In genomic region chr4:142434519-142435224, GRCh38 we compare ENCODE assay signal across 20 cellular contexts.
A peak's percentile ranks its signal among the peaks of the same experiment; 100 is the strongest.
DNase-seq lines count a peak whose midpoint lies in the region; ATAC-seq and TF ChIP-seq lines count a peak whose summit lies in the region.
"Had no signal": no experiment of that assay in that cellular context is flagged by ENCODE, and none has a peak within 500 bp of the region (broad histone marks: within the 10 kb centered on the region; RNA-seq: fewer than 3 reads in every experiment).

No MANE protein-coding gene starts in this region.

- H3K4me3 Mint-ChIP-seq in MCF 10A (ENCODE audit: unreplicated experiment): no peak overlapping the region
- H3K4me3 Mint-ChIP-seq: T-helper 2 cell treated with Interferon-gamma antibody and Interleukin-4, amounts not matched to agents 5 μg/mL and 100 μg/mL, for 36 hours had no signal

- peaks cover 5% of the 10 kb centered on the region for H3K9me3 Mint-ChIP-seq in MCF 10A (ENCODE audit: unreplicated experiment)

- 96% methylated on average over 2 of the region's 2 CpGs for WGBS in mammary epithelial cell (ENCODE audit: low coverage, missing lambda C conversion rate)

- ATAC-seq in HG03520 (IDR thresholded peaks at IDR 0.05; ENCODE audit: unreplicated experiment) (no peak), HG02938 (IDR thresholded peaks at IDR 0.05; ENCODE audit: unreplicated experiment) (no peak)
- ATAC-seq: left lobe of liver, sciatic nerve had no signal

- CTCF ChIA-PET in mammary epithelial cell (lab: Charles Lee; ENCODE audit: low non-redundant PET): no interaction called here
- CTCF ChIA-PET in MCF 10A (lab: Yijun Ruan, JAX): no interaction called here

- peak overlapping the region; percentile 23 for H2AFZ ChIP-seq in mammary epithelial cell (ENCODE audit: low read depth, low read length)

- no peaks in the 10 kb centered on the region for H3K27me3 Mint-ChIP-seq in MCF 10A (ENCODE audit: insufficient read depth, unreplicated experiment)

- H3K36me3 ChIP-seq in mammary epithelial cell (ENCODE audit: insufficient read depth, low read length) (no peaks in the 10 kb centered on the region), MG63 (no peaks in the 10 kb centered on the region)
- H3K36me3 ChIP-seq: colonic mucosa, HAP-1, stomach had no signal

- intact Hi-C loops in mammary epithelial cell (cut with micrococcal nuclease): no loop called here
- intact Hi-C loops in MCF 10A (cut with micrococcal nuclease): no loop called here
- intact Hi-C loops in posterior vena cava (cut with DNase I): no loop called here

- no peak overlapping the region for H3K27ac ChIP-seq in mammary epithelial cell (ENCODE audit: insufficient read depth, low read depth, low read length)
- H3K27ac ChIP-seq: colonic mucosa, HL-60, stomach had no signal

- H3K9me3 ChIP-seq in mammary epithelial cell (replicated peaks; ENCODE audit: insufficient read depth, low read length): no peaks in the 10 kb centered on the region
- no peaks in the 10 kb centered on the region for H3K9me3 ChIP-seq in MG63
- H3K9me3 ChIP-seq: colonic mucosa, HAP-1, stomach had no signal

- POLR2A ChIA-PET in MCF 10A (lab: Yijun Ruan, JAX): interaction anchor here (0.6 kb wide), 1 partner anchor 98 kb away, joined by 3 read pairs; no protein-coding TSS in a partner anchor

- H3K4me1 ChIP-seq in mammary epithelial cell (ENCODE audit: insufficient read depth, low read length): peaks cover 3% of the 10 kb centered on the region
- H3K4me1 ChIP-seq: colonic mucosa, HAP-1, stomach had no signal

- H3K79me2 ChIP-seq in mammary epithelial cell (ENCODE audit: insufficient read depth, low read length): no peaks in the 10 kb centered on the region

- no peak overlapping the region for H3K4me2 ChIP-seq in mammary epithelial cell (ENCODE audit: insufficient read depth, low read depth, low read length)

- peaks cover 7% of the 10 kb centered on the region for H3K36me3 Mint-ChIP-seq in MCF 10A (ENCODE audit: insufficient read depth, unreplicated experiment)

- BruUV-seq in mammary epithelial cell (replicated peaks; lab: Mats Ljungman, UMichigan) (no TSS peak), MCF 10A (replicated peaks; lab: Mats Ljungman, UMichigan) (no TSS peak)

- H3K27me3 ChIP-seq in mammary epithelial cell (ENCODE audit: insufficient read depth, low read length) (no peaks in the 10 kb centered on the region), MG63 (no peaks in the 10 kb centered on the region)
- H3K27me3 ChIP-seq: colonic mucosa, stomach had no signal

- dilution Hi-C loops in mammary epithelial cell (cut with HindIII; ENCODE audit: low sequenced_read_pairs): no loop called here

- DNase-seq in mammary epithelial cell (no peak), MCF 10A (ENCODE audit: unreplicated experiment) (no peak), OCI-M1 (lab: John Stamatoyannopoulos, UW) (peak; percentile 48), cerebellar cortex (ENCODE audit: low spot score) (peak; percentile 37), posterior vena cava (ENCODE audit: low spot score) (peak; percentile 62), MG63 (no peak)
- DNase-seq: activated naive CD4-positive, alpha-beta T cell treated with Interleukin-2 at 50 U/mL for 16 hours; colonic mucosa; foreskin fibroblast; hypothalamus; NCI-H2029; SHP77 treated with DMSO at 0.1 percent for 48 hours; stomach had no signal

- TF ChIP-seq CTCF in mammary epithelial cell (conservative IDR thresholded peaks at IDR 0.05 in 1 of 2, IDR thresholded peaks at IDR 0.05 in 1 of 2; ENCODE audit: extremely low read depth in 1 of 2, insufficient read depth in 1 of 2, low read depth in 1 of 2, low read length in 2 of 2) (peak in 1 of 2 donors; percentile 0), MCF 10A (IDR thresholded peaks at IDR 0.05; ENCODE audit: unreplicated experiment) (no peak)

- no peaks in the 10 kb centered on the region for H3K4me1 Mint-ChIP-seq in MCF 10A (ENCODE audit: insufficient read depth, unreplicated experiment)

- H3K9ac ChIP-seq in mammary epithelial cell (ENCODE audit: insufficient read depth, low read length): no peak overlapping the region

- H4K20me1 ChIP-seq in mammary epithelial cell (ENCODE audit: insufficient read depth, low read length): no peaks in the 10 kb centered on the region

- H3K27ac Mint-ChIP-seq in MCF 10A (ENCODE audit: low read depth, unreplicated experiment): no peak overlapping the region
- H3K27ac Mint-ChIP-seq: T-helper 2 cell treated with Interferon-gamma antibody and Interleukin-4, amounts not matched to agents 5 μg/mL and 100 μg/mL, for 36 hours had no signal

- in situ Hi-C loops in mammary epithelial cell (cut with MboI; ENCODE audit: low sequenced_read_pairs in 2 of 2): no loop called here

- H3K4me3 ChIP-seq in mammary epithelial cell (replicated peaks in 1 of 3; ENCODE audit: insufficient read depth in 1 of 3, low read depth in 2 of 3, low read length in 3 of 3) (no peak overlapping the region), MG63 (no peak overlapping the region)
- H3K4me3 ChIP-seq: colonic mucosa, HAP-1, stomach had no signal

Comparison
In these comparisons a context has a peak if more than half of its experiments do, and no peak if none do; other contexts are left out.
1. DNase-seq: peak in OCI-M1 (single experiment), cerebellar cortex (single experiment) and posterior vena cava (single experiment); none in mammary epithelial cell (single experiment), MCF 10A (single experiment) and MG63 (single experiment).